ENCODE assay signal across 22 cellular contexts in the genomic region with DNA sequence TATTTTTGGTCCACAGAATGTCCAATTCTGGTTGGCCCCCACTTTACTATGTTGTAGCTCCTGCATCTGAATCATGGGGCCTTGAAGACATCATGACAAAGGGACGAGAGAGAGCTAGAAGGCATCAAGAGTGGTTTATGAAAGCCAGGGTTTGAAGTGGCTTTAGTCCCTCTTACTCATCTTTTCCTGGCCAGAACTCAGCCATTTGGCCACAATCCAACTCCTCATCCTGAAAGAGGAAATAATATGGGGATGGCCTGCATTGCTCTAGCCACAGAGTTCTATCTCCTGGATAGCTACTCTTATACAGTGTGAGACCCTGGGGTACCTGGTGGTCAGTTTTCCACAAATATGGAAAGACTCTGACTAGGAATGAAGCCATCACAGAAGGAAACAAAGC.
"Had no signal": no experiment of that assay in that cellular context is flagged by ENCODE, and none has a peak within 500 bp of the region (broad histone marks: within the 10 kb centered on the region; RNA-seq: fewer than 3 reads in every experiment).

No MANE protein-coding gene starts in this region.

- DNase-seq: activated CD8-positive, alpha-beta memory T cell treated with anti-CD3 and anti-CD28 coated beads, Interleukin-2, amount 10 ng/mL, durations not matched to agents 7 days and 5 days; activated effector memory CD4-positive, alpha-beta T cell treated with anti-CD3 and anti-CD28 coated beads, Interleukin-2, amount 50 U/mL, for 16 hours; activated T-cell treated with anti-CD3 and anti-CD28 coated beads, Interleukin-2, amount 50 U/mL, for 4 hours; amygdala; brain microvascular endothelial cell; cerebellar nuclear complex; heart left ventricle; left ventricle myocardium superior; mesenchymal stem cell; occipital lobe; psoas muscle; right lobe of liver; spleen; stimulated activated CD4-positive, alpha-beta T cell treated with anti-CD3 and anti-CD28 coated beads, Interleukin-1b, Interleukin-23, amount 100 ng/mL, for 48 hours; stimulated activated naive B cell treated with anti-CD40 and anti-IgM and Interleukin-4, amounts not matched to agents 10 μg/mL and 1 μg/mL and 100 μg/mL, for 72 hours; substantia nigra; T-helper 17 cell; trophoblast cell had no signal

- H3K27ac ChIP-seq: brain microvascular endothelial cell, esophagus muscularis mucosa, heart left ventricle, psoas muscle, right lobe of liver, spleen had no signal

- H3K4me1 ChIP-seq: esophagus muscularis mucosa, heart left ventricle, psoas muscle, right lobe of liver, spleen had no signal

- H3K27me3 ChIP-seq: brain microvascular endothelial cell, esophagus muscularis mucosa, heart left ventricle, right lobe of liver, spleen had no signal

- ATAC-seq: activated CD4-positive, CD25-positive, alpha-beta regulatory T cell treated with anti-CD3 and anti-CD28 coated beads, Interleukin-2, amount 50 U/mL, for 24 hours; activated CD8-positive, alpha-beta memory T cell treated with anti-CD3 and anti-CD28 coated beads, Interleukin-2, amount 10 ng/mL, durations not matched to agents 7 days and 5 days; activated naive CD4-positive, alpha-beta T cell treated with anti-CD3 and anti-CD28 coated beads, Interleukin-2, amount 50 U/mL, for 72 hours; activated T-cell treated with anti-CD3 and anti-CD28 coated beads, Interleukin-2, amount 50 U/mL, for 4 hours; heart left ventricle; left ventricle myocardium superior; natural killer cell treated with Interleukin-12 subunit alpha and Interleukin-12 subunit beta and Interleukin-15 and Interleukin-18, amount 100 ng/mL, for 72 hours; psoas muscle; right lobe of liver; stimulated activated naive B cell treated with anti-CD40 and anti-IgM and Interleukin-4, amounts not matched to agents 10 μg/mL and 1 μg/mL and 100 μg/mL, for 72 hours; T-helper 17 cell had no signal

- H3K36me3 ChIP-seq: brain microvascular endothelial cell, esophagus muscularis mucosa, heart left ventricle, right lobe of liver, spleen had no signal

- H3K4me3 ChIP-seq: esophagus muscularis mucosa, heart left ventricle, psoas muscle, right lobe of liver, spleen had no signal

- H3K9me3 ChIP-seq: esophagus muscularis mucosa, psoas muscle, right lobe of liver had no signal
